Comparison of ENCODE assay signal across 9 cellular contexts in genomic region chr11:1260023-1260501, GRCh38. TPM values are rescaled to one million over a fixed set of nuclear protein-coding genes. Genes with fewer than 3 reads are reported as not detected.
DNase-seq lines count a peak whose midpoint lies in the region; ATAC-seq and TF ChIP-seq lines count a peak whose summit lies in the region.
"Had no signal": no experiment of that assay in that cellular context is flagged by ENCODE, and none has a peak within 500 bp of the region (broad histone marks: within the 10 kb centered on the region; RNA-seq: fewer than 3 reads in every experiment).

No MANE protein-coding gene starts in this region.

- H3K4me3 ChIP-seq in GM23248 (no peak overlapping the region), choroid plexus epithelial cell (ENCODE audit: low read depth, low read length) (no peak overlapping the region)
- H3K4me3 ChIP-seq: left lung had no signal

- POLR2A ChIA-PET in RWPE1 (lab: Yijun Ruan, JAX; ENCODE audit: low non-redundant PET), result no interaction called here

- in situ Hi-C loops in GM23248 (cut with MboI), result no loop called here

- 73 to 76% methylated on average over 8 to 10 of the region's 10 CpGs for WGBS in GM23248 (ENCODE audit: low coverage in 1 of 2, low lambda C conversion rate in 2 of 2, missing lambda C conversion rate in 2 of 2), 2 experiments

- DNase-seq in GM23248, result peak; percentile 60
- peak; percentile 77 for DNase-seq in RWPE1 (ENCODE audit: low spot score)
- DNase-seq in choroid plexus epithelial cell (ENCODE audit: low read depth), result peak; percentile 46
- peak in 3 of 4 experiments; percentile 33 to 40 (median 36) for DNase-seq in stimulated activated CD4-positive, alpha-beta T cell treated with anti-CD3 and anti-CD28 coated beads, Interleukin-1b, Interleukin-23, amount 100 ng/mL, for 24 hours (ENCODE audit: low read depth in 4 of 4, low spot score in 1 of 4)
- DNase-seq in inferior parietal cortex (ENCODE audit: extremely low spot score), result no peak
- DNase-seq in HK-2 (ENCODE audit: unreplicated experiment), result no peak
- DNase-seq in cerebellum (ENCODE audit: low spot score), result no peak

- no peak overlapping the region for H2AFZ ChIP-seq in GM23248

- no peak for ATAC-seq in GM21526 (IDR thresholded peaks at IDR 0.05; ENCODE audit: low FRiP score, unreplicated experiment)
- ATAC-seq: left lung had no signal

- H3K27me3 ChIP-seq in GM23248 (replicated peaks; ENCODE audit: insufficient read depth), result no peaks in the 10 kb centered on the region

- H3K9me2 ChIP-seq in GM23248 (ENCODE audit: insufficient read depth), result no peaks in the 10 kb centered on the region

- H3K9me3 ChIP-seq in GM23248 (ENCODE audit: low read depth), result no peaks in the 10 kb centered on the region
- H3K9me3 ChIP-seq: left lung had no signal

- no peaks in the 10 kb centered on the region for H3F3A ChIP-seq in GM23248 (ENCODE audit: insufficient read depth)

- CTCF ChIA-PET in RWPE1 (lab: Yijun Ruan, JAX), result interaction anchor here (0.6 kb wide), 1 partner anchor 57 kb away, joined by 3 read pairs; no protein-coding TSS in a partner anchor

- H3K4me2 ChIP-seq in GM23248 (ENCODE audit: unreplicated experiment), result no peak overlapping the region

- H3K27ac ChIP-seq in GM23248 (no peak overlapping the region), RWPE1 (peak overlapping the region; percentile 21; the same call in 1 of the 2 replicates)
- H3K27ac ChIP-seq: left lung had no signal

- no peak for TF ChIP-seq CTCF in RWPE1 (conservative IDR thresholded peaks at IDR 0.05; ENCODE audit: low read depth)
- TF ChIP-seq CTCF in choroid plexus epithelial cell (conservative IDR thresholded peaks at IDR 0.05; ENCODE audit: low read depth, low read length), result no peak

- H3K9ac ChIP-seq in GM23248, result no peak overlapping the region

- no peaks in the 10 kb centered on the region for H3K36me3 ChIP-seq in GM23248 (ENCODE audit: low read depth)
- H3K36me3 ChIP-seq: left lung had no signal

- no peaks in the 10 kb centered on the region for H4K20me1 ChIP-seq in GM23248 (ENCODE audit: insufficient read depth)

- no peaks in the 10 kb centered on the region for H3K4me1 ChIP-seq in GM23248 (ENCODE audit: insufficient read depth)

- H3K79me2 ChIP-seq in GM23248 (ENCODE audit: insufficient read depth), result no peaks in the 10 kb centered on the region

RNA-seq across cellular contexts. Expression of gene MUC5B, which starts 37.2 kb away (rescaled TPM):
- total RNA-seq in GM23248 (2014; rRNA removed; shearing (Covaris generic)), result not detected in 2 replicates
- not detected in 2 replicates for polyA plus RNA-seq in GM23248 (2016; fragmentation: Nextera tagmentation; extraction: Ambion mirVana)
- 0.18 TPM for total RNA-seq in cerebellum

RNA-seq across cellular contexts. Expression of gene TOLLIP, which starts 49.4 kb away (rescaled TPM):
- total RNA-seq in GM23248 (2014; rRNA removed; shearing (Covaris generic)), result 27.3 and 41.7 TPM in 2 replicates
- polyA plus RNA-seq in GM23248 (2016; fragmentation: Nextera tagmentation; extraction: Ambion mirVana), result 53.6 and 57.7 TPM in 2 replicates
- 18.6 TPM for total RNA-seq in cerebellum

Comparison
In these comparisons a context has a peak if more than half of its experiments do, and no peak if none do; other contexts are left out.
1. DNase-seq: peak in GM23248 (single experiment), RWPE1 (single experiment), choroid plexus epithelial cell (single experiment) and stimulated activated CD4-positive, alpha-beta T cell treated with anti-CD3 and anti-CD28 coated beads, Interleukin-1b, Interleukin-23, amount 100 ng/mL, for 24 hours (3 of 4); none in inferior parietal cortex (single experiment), HK-2 (single experiment) and cerebellum (single experiment).